16 cellular contexts compared by ENCODE assay signal in the genomic region with DNA sequence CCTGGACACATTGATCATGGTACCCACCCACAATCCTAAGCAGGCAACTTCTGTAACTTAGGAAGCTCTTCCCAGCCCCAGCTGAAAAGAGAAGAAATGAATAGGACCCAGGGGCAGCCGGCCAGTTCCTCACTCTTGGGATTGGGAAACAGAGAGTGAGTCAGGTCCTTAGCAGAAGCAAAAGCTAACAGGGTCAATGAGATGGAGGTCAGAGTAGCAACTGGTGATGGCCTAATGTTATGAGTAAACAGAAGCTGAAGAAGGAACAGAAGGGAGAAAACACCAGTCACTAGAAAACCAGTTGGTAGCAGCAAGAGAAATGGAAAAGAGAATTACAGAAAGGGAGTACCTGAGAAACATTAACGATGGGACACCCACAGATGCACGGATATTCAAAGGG. TPM values are rescaled to one million over a fixed set of nuclear protein-coding genes. Genes with fewer than 3 reads are reported as not detected.
DNase-seq lines count a peak whose midpoint lies in the region; ATAC-seq, FAIRE-seq and TF ChIP-seq lines count a peak whose summit lies in the region.
"Had no signal": no experiment of that assay in that cellular context is flagged by ENCODE, and none has a peak within 500 bp of the region (broad histone marks: within the 10 kb centered on the region; RNA-seq: fewer than 3 reads in every experiment).

No MANE protein-coding gene starts in this region.

- H4K20me1 ChIP-seq in HepG2 (ENCODE audit: insufficient read depth, low read length): no peaks in the 10 kb centered on the region
- H4K20me1 ChIP-seq: BLaER1 had no signal

- POLR2A ChIA-PET in HepG2 (lab: Yijun Ruan, JAX): no interaction called here

- H2AK5ac ChIP-seq in mesenchymal stem cell (ENCODE audit: low read length, severe bottlenecking): no peak overlapping the region

- no peaks in the 10 kb centered on the region for H3K79me2 ChIP-seq in HepG2 (ENCODE audit: insufficient read depth, low read length)

- CTCF ChIA-PET in HepG2 (lab: Yijun Ruan, JAX; ENCODE audit: low intra/inter-chr PET ratio, low total read pairs): no interaction called here

- H2BK120ac ChIP-seq in mesenchymal stem cell (ENCODE audit: low read depth, low read length): no peak overlapping the region

- no peak overlapping the region for H3K23ac ChIP-seq in mesenchymal stem cell (ENCODE audit: low read length in 2 of 2)

- H2BK5ac ChIP-seq in mesenchymal stem cell (ENCODE audit: low read depth, low read length, poor library complexity, severe bottlenecking): no peak overlapping the region

- BruUV-seq in HepG2 (replicated peaks; lab: Mats Ljungman, UMichigan): no TSS peak

- no peak overlapping the region for H4K91ac ChIP-seq in mesenchymal stem cell (ENCODE audit: low read length)

- in situ Hi-C loops in HepG2 (cut with HindIII; ENCODE audit: extremely low pct_ligation_motif_present, low pct_unique_long_range_greater_than_20kb): no loop called here

- WGBS in liver: 92% methylated on average over 3 of the region's 3 CpGs
- WGBS in HepG2 (ENCODE audit: low lambda C conversion rate): 91% methylated on average over 3 of the region's 3 CpGs
- 87 to 90% methylated on average over 3 of the region's 3 CpGs for WGBS in esophagus, 2 donors
- 78% methylated on average over 3 of the region's 3 CpGs for WGBS in mesenchymal stem cell
- WGBS in aorta, 2 donors: 88 to 95% methylated on average over 3 of the region's 3 CpGs

- H3K4me1 ChIP-seq in liver (ENCODE audit: control insufficient read depth in 4 of 4, insufficient read depth in 4 of 4, low read length in 3 of 4): no peaks in the 10 kb centered on the region
- H3K4me1 ChIP-seq in HepG2 (ENCODE audit: insufficient read depth, low read length): no peaks in the 10 kb centered on the region
- H3K4me1 ChIP-seq in esophagus (ENCODE audit: control insufficient read depth in 2 of 2, insufficient read depth in 2 of 2, low read length in 1 of 2): no peaks in the 10 kb centered on the region
- no peaks in the 10 kb centered on the region for H3K4me1 ChIP-seq in mesenchymal stem cell (ENCODE audit: control insufficient read depth, insufficient read depth, low read depth, low read length)
- H3K4me1 ChIP-seq in aorta (ENCODE audit: control insufficient read depth in 1 of 2, insufficient read depth in 2 of 2, low read length in 2 of 2): no peaks in the 10 kb centered on the region
- H3K4me1 ChIP-seq: foreskin keratinocyte, Peyer's patch had no signal

- no peak for TF ChIP-seq EP300 in HepG2 (IDR thresholded peaks at IDR 0.05; ENCODE audit: low read depth in 2 of 2, low read length in 2 of 2)
- TF ChIP-seq EP300 in HepG2 (CRISPR knock-in tag; IDR thresholded peaks at IDR 0.05; ENCODE audit: borderline replicate concordance): no peak

- no peaks in the 10 kb centered on the region for H3K9me3 ChIP-seq in liver (ENCODE audit: control insufficient read depth in 4 of 4, low read length in 3 of 4)
- H3K9me3 ChIP-seq in HepG2 (ENCODE audit: low read length): no peaks in the 10 kb centered on the region
- no peaks in the 10 kb centered on the region for H3K9me3 ChIP-seq in esophagus (ENCODE audit: control insufficient read depth in 2 of 2, insufficient read depth in 1 of 2, low read depth in 1 of 2, low read length in 1 of 2)
- H3K9me3 ChIP-seq in mesenchymal stem cell (ENCODE audit: control insufficient read depth, low read length): no peaks in the 10 kb centered on the region
- H3K9me3 ChIP-seq in aorta (ENCODE audit: control insufficient read depth, low read length): no peaks in the 10 kb centered on the region
- H3K9me3 ChIP-seq: BLaER1, ovary, Peyer's patch had no signal

- H3K4me2 ChIP-seq in HepG2 (ENCODE audit: low read depth, low read length): no peak overlapping the region
- H3K4me2 ChIP-seq in mesenchymal stem cell (ENCODE audit: low read length, poor library complexity, severe bottlenecking): no peak overlapping the region
- H3K4me2 ChIP-seq: BLaER1 had no signal

- no peak for ATAC-seq in HepG2
- ATAC-seq in aorta (ENCODE audit: low FRiP score): no peak
- no peak for ATAC-seq in GM18873 (IDR thresholded peaks at IDR 0.05; ENCODE audit: low FRiP score, unreplicated experiment)
- no peak for ATAC-seq in GM19035 (IDR thresholded peaks at IDR 0.05; ENCODE audit: unreplicated experiment)
- ATAC-seq: HCT116 had no signal

- TF ChIP-seq RAD21 in liver (IDR thresholded peaks at IDR 0.05): no peak
- no peak for TF ChIP-seq RAD21 in HepG2 (CRISPR knock-in tag; IDR thresholded peaks at IDR 0.05)

- H3K9ac ChIP-seq in liver (ENCODE audit: low read depth in 1 of 2, low read length in 2 of 2) (no peak overlapping the region), HepG2 (ENCODE audit: insufficient read depth, low read depth, low read length) (no peak overlapping the region), mesenchymal stem cell (ENCODE audit: low read length) (peak overlapping the region; percentile 4)
- H3K9ac ChIP-seq: BLaER1 had no signal

- no peak overlapping the region for H3K14ac ChIP-seq in mesenchymal stem cell (ENCODE audit: low read length in 2 of 2)

- no peak for TF ChIP-seq POLR2A in HepG2 (IDR thresholded peaks at IDR 0.05; ENCODE audit: insufficient read depth in 1 of 2, low read depth in 2 of 2, low read length in 2 of 2)

- H2AFZ ChIP-seq in HepG2 (ENCODE audit: low read length): no peak overlapping the region
- no peak overlapping the region for H2AFZ ChIP-seq in mesenchymal stem cell (ENCODE audit: low read depth, low read length)

- H3K27ac ChIP-seq in liver (ENCODE audit: low read depth in 1 of 2, low read length in 2 of 2) (no peak overlapping the region), HepG2 (ENCODE audit: extremely low read length, insufficient read depth, low read length) (no peak overlapping the region), esophagus (ENCODE audit: low read depth in 2 of 2, low read length in 1 of 2) (peak overlapping the region; percentile 63 to 81), mesenchymal stem cell (ENCODE audit: low read length, poor library complexity, severe bottlenecking) (no peak overlapping the region), aorta (ENCODE audit: low read depth in 1 of 2, low read length in 2 of 2) (no peak overlapping the region)
- H3K27ac ChIP-seq: BLaER1, foreskin keratinocyte, ovary had no signal

- TF ChIP-seq CTCF in liver (IDR thresholded peaks at IDR 0.05; ENCODE audit: low read depth, low read length, missing input control) (no peak), HepG2 (CRISPR knock-in tag; IDR thresholded peaks at IDR 0.05) (no peak)

- H3K27me3 ChIP-seq in liver (ENCODE audit: control insufficient read depth in 4 of 4, insufficient read depth in 4 of 4, low read length in 3 of 4): no peaks in the 10 kb centered on the region
- H3K27me3 ChIP-seq in HepG2 (ENCODE audit: control insufficient read depth in 1 of 2, insufficient read depth in 2 of 2, low read length in 2 of 2): no peaks in the 10 kb centered on the region
- no peaks in the 10 kb centered on the region for H3K27me3 ChIP-seq in esophagus (ENCODE audit: control insufficient read depth in 1 of 2, insufficient read depth in 2 of 2, low read length in 2 of 2)
- no peaks in the 10 kb centered on the region for H3K27me3 ChIP-seq in mesenchymal stem cell (ENCODE audit: control insufficient read depth in 1 of 2, insufficient read depth in 1 of 2, low read length in 2 of 2)
- no peaks in the 10 kb centered on the region for H3K27me3 ChIP-seq in aorta (ENCODE audit: control insufficient read depth in 1 of 2, insufficient read depth in 2 of 2, low read length in 1 of 2)
- H3K27me3 ChIP-seq: BLaER1, foreskin keratinocyte, ovary, Peyer's patch had no signal

- intact Hi-C loops in HepG2 (cut with micrococcal nuclease; ENCODE audit: unreplicated experiment) (no loop called here), aorta (cut with DNase I) (no loop called here)

- H3K4ac ChIP-seq in mesenchymal stem cell (ENCODE audit: low read depth in 1 of 2, low read length in 2 of 2): peak overlapping the region in 1 of 2 experiments; percentile 57

- no peak for DNase-seq in HepG2 (ENCODE audit: low spot score)
- DNase-seq in mesenchymal stem cell: peak; percentile 92
- peak; percentile 58 to 82 for DNase-seq in aorta
- no peak for DNase-seq in RKO (ENCODE audit: low spot score)
- DNase-seq: NCI-H2227 treated with DMSO at 0.1 percent for 48 hours; stimulated activated CD4-positive, alpha-beta T cell treated with anti-CD3 and anti-CD28 coated beads, Interleukin-4, amount 100 ng/mL, for 24 hours had no signal

- peak overlapping the region in 1 of 2 experiments; percentile 28 for H2BK12ac ChIP-seq in mesenchymal stem cell (ENCODE audit: low read length in 2 of 2)

- no peak overlapping the region for H2BK15ac ChIP-seq in mesenchymal stem cell (ENCODE audit: low read depth, poor library complexity, severe bottlenecking)

- no peaks in the 10 kb centered on the region for H3K79me1 ChIP-seq in mesenchymal stem cell (replicated peaks; ENCODE audit: low read length, poor library complexity, severe bottlenecking)

- peak overlapping the region in 1 of 2 experiments; percentile 47 for H3K18ac ChIP-seq in mesenchymal stem cell (ENCODE audit: low read depth in 1 of 2, low read length in 2 of 2)

- H3K36me3 ChIP-seq in liver (ENCODE audit: control insufficient read depth in 4 of 4, insufficient read depth in 3 of 4, low read depth in 1 of 4, low read length in 3 of 4) (peaks cover 15 to 67% (median 33%) of the 10 kb centered on the region in 4 donors), HepG2 (replicated peaks in 1 of 2; ENCODE audit: control insufficient read depth in 1 of 2, insufficient read depth in 2 of 2, low read length in 2 of 2) (peaks cover 30 to 81% of the 10 kb centered on the region in 2 experiments), esophagus (ENCODE audit: control insufficient read depth in 2 of 2, insufficient read depth in 2 of 2, low read length in 1 of 2) (peaks cover 5 to 28% of the 10 kb centered on the region in 2 donors), mesenchymal stem cell (ENCODE audit: control insufficient read depth in 1 of 2, insufficient read depth in 2 of 2, low read depth in 1 of 2, low read length in 2 of 2) (peaks cover 9 to 82% of the 10 kb centered on the region in 2 experiments), aorta (ENCODE audit: control insufficient read depth in 1 of 2, insufficient read depth in 2 of 2, low read length in 1 of 2) (peaks cover 5 to 9% of the 10 kb centered on the region in 2 donors)
- H3K36me3 ChIP-seq: ovary had no signal

- no peak overlapping the region for H3K4me3 ChIP-seq in liver (ENCODE audit: low read depth in 1 of 3, low read length in 3 of 3)
- H3K4me3 ChIP-seq in HepG2 (replicated peaks in 1 of 3; ENCODE audit: insufficient read depth in 1 of 3, low read depth in 2 of 3, low read length in 3 of 3): no peak overlapping the region
- no peak overlapping the region for H3K4me3 ChIP-seq in esophagus (ENCODE audit: low read depth in 1 of 2, low read length in 2 of 2)
- no peak overlapping the region for H3K4me3 ChIP-seq in mesenchymal stem cell (ENCODE audit: insufficient read depth in 1 of 2, low read depth in 1 of 2, low read length in 2 of 2)
- H3K4me3 ChIP-seq in aorta (ENCODE audit: low read length in 2 of 2): no peak overlapping the region
- H3K4me3 ChIP-seq: BLaER1, ovary, Peyer's patch had no signal

- no peak overlapping the region for H4K8ac ChIP-seq in mesenchymal stem cell (ENCODE audit: low read length)

- FAIRE-seq in HepG2 (lab: Jason Lieb, UNC): no peak
- FAIRE-seq: astrocyte had no signal

RNA-seq across cellular contexts. Expression of a gene that starts 20.0 kb away (rescaled TPM):
- total RNA-seq in liver (10 to 100 TPM in 1 of 2 donors, 1 to 10 TPM in 1; 8.2 to 19.9 TPM), HepG2 (2016; rRNA removed; fragmentation: Illumina TruSeq; extraction: Trizol) (43.3 and 52.5 TPM in 2 replicates), aorta (10 to 100 TPM; 15.7 to 25.8 TPM)
- polyA plus RNA-seq in liver (10 to 100 TPM in 1 of 2 donors, 1 to 10 TPM in 1; 9.9 to 12.0 TPM), HepG2 (2011; rRNA removed) (19.9 and 20.6 TPM in 2 replicates), esophagus (10 to 100 TPM; 24.0 to 27.9 TPM), aorta (10 to 100 TPM in 1 of 2 donors, 1 to 10 TPM in 1; 6.3 to 12.7 TPM)
- 7.6 and 8.5 TPM in 2 replicates for total RNA-seq in HepG2 (2016; cell fraction: cytosol; rRNA removed; fragmentation: Illumina TruSeq; extraction: Trizol; ENCODE audit: low read depth)
- total RNA-seq in HepG2 (2016; cell fraction: insoluble cytoplasmic fraction; rRNA removed; fragmentation: Illumina TruSeq; extraction: Trizol): 39.9 and 53.9 TPM in 2 replicates
- 17.8 and 19.5 TPM in 2 replicates for total RNA-seq in HepG2 (2016; cell fraction: membrane; rRNA removed; fragmentation: Illumina TruSeq; extraction: Trizol)
- 39.6 and 43.6 TPM in 2 replicates for total RNA-seq in HepG2 (2016; cell fraction: nucleus; rRNA removed; fragmentation: Illumina TruSeq; extraction: Trizol)
- polyA plus RNA-seq in HepG2 (2011; cell fraction: cytosol; rRNA removed): 9.8 and 13.9 TPM in 2 replicates
- 17.8 and 22.6 TPM in 2 replicates for polyA plus RNA-seq in HepG2 (2011; cell fraction: nucleus; rRNA removed)
- 15.3 and 18.5 TPM in 2 replicates for polyA plus RNA-seq in HepG2 (2012)
- 5.7 and 5.9 TPM in 2 replicates for polyA plus RNA-seq in HepG2 (2016; cell fraction: cytosol; fragmentation: Illumina TruSeq; extraction: Trizol; ENCODE audit: low read depth)
- polyA plus RNA-seq in HepG2 (2016; cell fraction: insoluble cytoplasmic fraction; fragmentation: Illumina TruSeq; extraction: Trizol; ENCODE audit: low read depth): 47.1 and 49.7 TPM in 2 replicates
- 12.6 and 13.2 TPM in 2 replicates for polyA plus RNA-seq in HepG2 (2016; cell fraction: membrane; fragmentation: Illumina TruSeq; extraction: Trizol; ENCODE audit: low read depth)
- 45.3 and 47.8 TPM in 2 replicates for polyA plus RNA-seq in HepG2 (2016; cell fraction: nucleus; fragmentation: Illumina TruSeq; extraction: Trizol; ENCODE audit: insufficient read depth, low read depth)
- polyA minus RNA-seq in HepG2 (2011; rRNA and poly(A)+ RNA removed; ENCODE audit: low replicate concordance): 32.9 and 36.1 TPM in 2 replicates
- polyA minus RNA-seq in HepG2 (2011; cell fraction: cytosol; rRNA and poly(A)+ RNA removed): 10.4 and 10.9 TPM in 2 replicates
- polyA minus RNA-seq in HepG2 (2011; cell fraction: nucleus; rRNA and poly(A)+ RNA removed): 66.2 and 73.6 TPM in 2 replicates
- polyA plus RNA-seq in mesenchymal stem cell (2013, experiment 1 of 2): 24.3 TPM
- 23.7 TPM for polyA plus RNA-seq in mesenchymal stem cell (2013, experiment 2 of 2)

Comparison
In these comparisons a context has a peak if more than half of its experiments do, and no peak if none do; other contexts are left out.
1. H3K27ac ChIP-seq: peak in esophagus (2 of 2); none in liver (0 of 2), HepG2 (single experiment), mesenchymal stem cell (single experiment) and aorta (0 of 2).
2. DNase-seq: peak in mesenchymal stem cell (single experiment) and aorta (2 of 2); none in HepG2 (single experiment) and RKO (single experiment).